Comparison of ENCODE assay signal across 18 cellular contexts in the genomic region with DNA sequence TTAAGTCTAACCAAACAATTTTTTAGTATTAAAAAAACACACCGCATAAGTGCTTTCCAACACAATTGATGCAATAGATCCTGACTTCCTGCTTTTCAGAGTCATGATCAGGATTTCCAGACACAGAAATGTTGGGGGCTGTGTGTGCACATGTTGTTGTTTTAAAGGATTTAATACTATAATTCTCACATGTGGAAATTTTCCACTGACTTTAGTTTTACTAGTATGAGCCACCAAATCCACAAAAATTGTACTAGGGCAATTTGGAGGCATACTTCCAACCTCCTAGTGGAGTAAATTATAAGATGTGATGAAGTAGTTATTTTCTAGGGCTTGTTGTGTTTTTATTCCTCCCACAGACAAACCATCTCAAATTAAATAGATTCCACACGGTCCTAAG.
DNase-seq lines count a peak whose midpoint lies in the region; ATAC-seq and TF ChIP-seq lines count a peak whose summit lies in the region.
"Had no signal": no experiment of that assay in that cellular context is flagged by ENCODE, and none has a peak within 500 bp of the region (broad histone marks: within the 10 kb centered on the region; RNA-seq: fewer than 3 reads in every experiment).

No MANE protein-coding gene starts in this region.

- H3K36me3 Mint-ChIP-seq in glutamatergic neuron (ENCODE audit: unreplicated experiment): no peaks in the 10 kb centered on the region
- H3K36me3 Mint-ChIP-seq: CD8-positive, alpha-beta T cell had no signal

- no peak overlapping the region for H3K4me3 Mint-ChIP-seq in glutamatergic neuron (ENCODE audit: unreplicated experiment)
- H3K4me3 Mint-ChIP-seq: B cell; CD8-positive, alpha-beta T cell had no signal

- H3K27ac Mint-ChIP-seq in glutamatergic neuron (ENCODE audit: unreplicated experiment): no peak overlapping the region
- H3K27ac Mint-ChIP-seq: B cell; CD8-positive, alpha-beta T cell had no signal

- TF ChIP-seq CTCF in glutamatergic neuron (IDR thresholded peaks at IDR 0.05; ENCODE audit: partially characterized antibody, unreplicated experiment): no peak

- no peaks in the 10 kb centered on the region for H3K27me3 Mint-ChIP-seq in glutamatergic neuron (ENCODE audit: unreplicated experiment)
- H3K27me3 Mint-ChIP-seq: B cell had no signal

- no peak for ATAC-seq in GM18861 (IDR thresholded peaks at IDR 0.05; ENCODE audit: unreplicated experiment)
- ATAC-seq: CD8-positive, alpha-beta T cell; HCT116; PC-3 had no signal

- H3K4me1 Mint-ChIP-seq in glutamatergic neuron (ENCODE audit: low read depth, unreplicated experiment): no peaks in the 10 kb centered on the region
- H3K4me1 Mint-ChIP-seq: B cell had no signal

- DNase-seq in CD1c-positive myeloid dendritic cell (ENCODE audit: extremely low spot score) (peak; percentile 17), dermis microvascular lymphatic vessel endothelial cell (ENCODE audit: low read depth in 2 of 2) (peak; percentile 92 to 95), iris pigment epithelial cell (ENCODE audit: low read depth) (peak; percentile 71), stromal cell of bone marrow (ENCODE audit: low read depth) (peak; percentile 71), glutamatergic neuron (no peak)
- no peak for DNase-seq in activated T-cell treated with anti-CD3 and anti-CD28 coated beads, Interleukin-2, amount 50 U/mL, for 48 hours
- DNase-seq: ACHN; CD8-positive, alpha-beta T cell; DND-41; GF-D8; KBM-7; NCI-H1436; NCI-H2029 treated with DMSO at 0.1 percent for 48 hours; NCI-H748 treated with DMSO at 0.1 percent for 48 hours; PC-3 had no signal

- peaks cover 3% of the 10 kb centered on the region for H3K9me3 Mint-ChIP-seq in glutamatergic neuron (ENCODE audit: unreplicated experiment)
- H3K9me3 Mint-ChIP-seq: CD8-positive, alpha-beta T cell had no signal

Comparison
In these comparisons a context has a peak if more than half of its experiments do, and no peak if none do; other contexts are left out.
1. DNase-seq: peak in CD1c-positive myeloid dendritic cell (single experiment), dermis microvascular lymphatic vessel endothelial cell (2 of 2), iris pigment epithelial cell (single experiment) and stromal cell of bone marrow (single experiment); none in activated T-cell treated with anti-CD3 and anti-CD28 coated beads, Interleukin-2, amount 50 U/mL, for 48 hours (0 of 2) and glutamatergic neuron (single experiment).